Comparison of ENCODE assay signal across 8 cellular contexts in the genomic region with DNA sequence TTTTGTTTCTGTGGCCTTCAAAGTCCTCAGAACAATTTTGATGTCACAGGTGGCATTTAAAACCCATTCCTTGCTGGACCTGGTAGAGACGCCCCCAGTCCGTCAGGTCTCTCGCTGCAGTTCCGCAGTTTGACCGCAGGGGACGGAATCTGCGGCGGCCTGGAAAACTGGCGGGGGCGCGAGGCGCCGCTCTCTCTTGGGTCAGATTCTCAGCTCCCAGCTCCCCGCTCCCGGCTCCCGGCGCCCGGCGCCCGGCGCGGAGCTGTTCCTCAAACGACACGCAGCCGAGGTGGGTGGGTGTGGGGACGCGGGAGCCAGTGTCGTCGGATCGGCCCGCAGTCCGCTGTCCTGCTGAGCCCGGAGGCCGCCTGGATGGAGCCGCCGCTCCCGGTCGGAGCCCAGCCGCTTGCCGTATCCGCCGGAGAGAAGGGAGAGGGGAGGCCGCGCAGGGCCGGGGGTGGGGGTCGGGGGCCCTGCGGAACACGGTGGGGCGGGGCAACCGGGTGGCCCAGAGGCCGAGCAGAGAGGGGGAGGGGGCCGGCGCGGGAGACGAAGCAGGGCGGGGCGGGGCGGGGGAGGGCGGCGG. TPM values are rescaled to one million over a fixed set of nuclear protein-coding genes. Genes with fewer than 3 reads are reported as not detected.
DNase-seq lines count a peak whose midpoint lies in the region; ATAC-seq and TF ChIP-seq lines count a peak whose summit lies in the region.

Gene OCRL (plus strand): TSS at position 192 of the 586 bp plus-strand sequence. CDS start 181 bp downstream, at position 373.

- H3K9me3 Mint-ChIP-seq in activated B cell treated with CpG ODN at 0.5 μM for 24 hours: no peaks in the 10 kb centered on the region

- CTCF ChIA-PET in activated B cell treated with CpG ODN at 0.5 μM for 24 hours (lab: Charles Lee): no interaction called here

- peak within 1 kb of the TSS; percentile 66 for H3K4me3 ChIP-seq in AG09309 (ENCODE audit: control insufficient read depth, low read depth, low read length)

- POLR2A ChIA-PET in activated B cell treated with CpG ODN at 0.5 μM for 24 hours (lab: Charles Lee): no interaction called here

- ATAC-seq in GM18858 (IDR thresholded peaks at IDR 0.05; ENCODE audit: unreplicated experiment) (peak; percentile 93), HG03039 (IDR thresholded peaks at IDR 0.05; ENCODE audit: unreplicated experiment) (peak; percentile 97), activated B cell treated with CpG ODN at 0.5 μM for 24 hours (ENCODE audit: low read depth) (peak; percentile 89), left lobe of liver (peak; percentile 90)

- no peak for DNase-seq in AG09309 (ENCODE audit: low read depth)
- DNase-seq in NCI-H2171 (lab: John Stamatoyannopoulos, UW): peak; percentile 24
- DNase-seq in activated B cell treated with CpG ODN at 0.5 μM for 24 hours: peak; percentile 37
- peak; percentile 38 for DNase-seq in dedifferentiated amniotic fluid mesenchymal stem cell (ENCODE audit: extremely low spot score)
- peak; percentile 62 for DNase-seq in left lobe of liver (ENCODE audit: low spot score)
- peak; percentile 32 for DNase-seq in stimulated activated CD4-positive, alpha-beta T cell treated with anti-CD3 and anti-CD28 coated beads, Interleukin-2, amount 100 ng/mL, for 4 hours (ENCODE audit: low read depth)

- intact Hi-C loops in activated B cell treated with CpG ODN at 0.5 μM for 24 hours (cut with micrococcal nuclease): loop anchor here (1.0 kb wide), 1 partner anchor 14 kb away; no protein-coding TSS in a partner anchor

- peaks cover 3% of the 10 kb centered on the region for H3K27me3 Mint-ChIP-seq in activated B cell treated with CpG ODN at 0.5 μM for 24 hours

- H3K27ac Mint-ChIP-seq in activated B cell treated with CpG ODN at 0.5 μM for 24 hours: no peak within 1 kb of the TSS

- peaks cover 5% of the 10 kb centered on the region for H3K4me1 Mint-ChIP-seq in activated B cell treated with CpG ODN at 0.5 μM for 24 hours

- TF ChIP-seq CTCF in AG09309 (IDR thresholded peaks at IDR 0.05; ENCODE audit: control insufficient read depth, insufficient read depth, low read depth, low read length, missing control alignments): peak; percentile 74
- no peak for TF ChIP-seq CTCF in activated B cell treated with CpG ODN at 0.5 μM for 24 hours (IDR thresholded peaks at IDR 0.05)

- H3K36me3 Mint-ChIP-seq in activated B cell treated with CpG ODN at 0.5 μM for 24 hours (ENCODE audit: low read depth): no peaks in the 10 kb centered on the region

- peak within 1 kb of the TSS; percentile 80 for H3K4me3 Mint-ChIP-seq in activated B cell treated with CpG ODN at 0.5 μM for 24 hours

RNA-seq across cellular contexts. Expression of gene OCRL, which starts in this region (rescaled TPM):
- 5.4 and 7.5 TPM in 2 replicates for total RNA-seq in activated B cell treated with CpG ODN at 0.5 μM for 24 hours
- total RNA-seq in left lobe of liver: 7.5 TPM
